ENCODE assay signal across 1 cellular context in the genomic region with DNA sequence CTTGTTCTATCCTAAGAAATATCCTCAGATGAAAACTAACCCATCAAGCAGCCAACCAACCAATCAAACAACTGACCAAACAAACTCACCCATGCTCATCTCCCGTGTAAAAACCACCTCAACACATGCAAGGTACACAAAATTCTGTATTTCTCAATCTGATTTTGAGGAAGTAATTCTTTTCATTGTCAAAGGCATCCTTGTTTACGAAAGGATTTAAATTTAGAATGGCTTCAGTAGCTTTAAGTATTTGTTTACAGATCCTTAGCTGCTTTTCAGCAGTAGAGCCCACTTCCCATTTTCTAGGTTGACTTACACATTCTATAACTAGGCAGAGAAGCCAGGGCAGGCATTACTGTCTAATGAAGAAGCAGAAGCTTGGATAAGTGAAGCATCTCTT.
TF ChIP-seq lines count a peak whose summit lies in the region.

No MANE protein-coding gene starts in this region.

TF ChIP-seq in GM12878, 131 proteins besides CTCF, POLR2A, EP300 and RAD21 (continued from another document):
- TF ChIP-seq CBX3 (IDR thresholded peaks at IDR 0.05; ENCODE audit: borderline replicate concordance, low read depth) (no peak), MYC (IDR thresholded peaks at IDR 0.05; ENCODE audit: insufficient read depth, insufficient read length, insufficient replicate concordance, low read length, severe bottlenecking) (no peak), MTA2 (IDR thresholded peaks at IDR 0.05; ENCODE audit: low read depth) (peak; percentile 72), RFX5 (IDR thresholded peaks at IDR 0.05; ENCODE audit: low read depth, low read length) (no peak), SREBF2 (IDR thresholded peaks at IDR 0.05; ENCODE audit: low read length) (no peak), PAX5 (IDR thresholded peaks at IDR 0.05; ENCODE audit: borderline replicate concordance, low read depth, low read length) (peak; percentile 90), MYB (IDR thresholded peaks at IDR 0.05; ENCODE audit: borderline replicate concordance, low read depth, low read length) (no peak), MEF2B (IDR thresholded peaks at IDR 0.05; ENCODE audit: partially characterized antibody, poor library complexity, severe bottlenecking) (peak; percentile 52), ETV6 (conservative IDR thresholded peaks at IDR 0.05 in 1 of 2, IDR thresholded peaks at IDR 0.05 in 1 of 2; ENCODE audit: borderline replicate concordance in 1 of 2, low read depth in 1 of 2) (0 out of 4 replicates have a peak, but pooled peaks of 1 of the 2 experiments have one; percentile 24), NBN (IDR thresholded peaks at IDR 0.05) (no peak), DPF2 (IDR thresholded peaks at IDR 0.05) (peak; percentile 60), BCL11A (IDR thresholded peaks at IDR 0.05; ENCODE audit: low read depth, low read length) (peak; percentile 43; the same call in 1 of the 2 replicates), ZNF217 (IDR thresholded peaks at IDR 0.05) (no peak; the same call in 1 of the 2 replicates), RBBP5 (conservative IDR thresholded peaks at IDR 0.05) (no peak), IKZF1 (conservative IDR thresholded peaks at IDR 0.05) (peak; percentile 63), RUNX3 (IDR thresholded peaks at IDR 0.05; ENCODE audit: low read length) (peak; percentile 70), SMAD5 (IDR thresholded peaks at IDR 0.05; ENCODE audit: low read depth) (no peak), NR2C2 (IDR thresholded peaks at IDR 0.05; ENCODE audit: borderline replicate concordance, control insufficient read depth, insufficient read length, low read depth) (no peak), BHLHE40 (IDR thresholded peaks at IDR 0.05; ENCODE audit: borderline replicate concordance in 1 of 2, low read depth in 2 of 2, low read length in 1 of 2) (peak; percentile 59 to 71; a peak in 3 of 4 replicates), IKZF2 (IDR thresholded peaks at IDR 0.05) (peak; percentile 81 to 88), JUNB (IDR thresholded peaks at IDR 0.05) (0 out of 2 replicates have a peak, but pooled peaks have one; percentile 7), CREB1 (IDR thresholded peaks at IDR 0.05; ENCODE audit: low read depth) (no peak)
- TF ChIP-seq, protein P1, sequence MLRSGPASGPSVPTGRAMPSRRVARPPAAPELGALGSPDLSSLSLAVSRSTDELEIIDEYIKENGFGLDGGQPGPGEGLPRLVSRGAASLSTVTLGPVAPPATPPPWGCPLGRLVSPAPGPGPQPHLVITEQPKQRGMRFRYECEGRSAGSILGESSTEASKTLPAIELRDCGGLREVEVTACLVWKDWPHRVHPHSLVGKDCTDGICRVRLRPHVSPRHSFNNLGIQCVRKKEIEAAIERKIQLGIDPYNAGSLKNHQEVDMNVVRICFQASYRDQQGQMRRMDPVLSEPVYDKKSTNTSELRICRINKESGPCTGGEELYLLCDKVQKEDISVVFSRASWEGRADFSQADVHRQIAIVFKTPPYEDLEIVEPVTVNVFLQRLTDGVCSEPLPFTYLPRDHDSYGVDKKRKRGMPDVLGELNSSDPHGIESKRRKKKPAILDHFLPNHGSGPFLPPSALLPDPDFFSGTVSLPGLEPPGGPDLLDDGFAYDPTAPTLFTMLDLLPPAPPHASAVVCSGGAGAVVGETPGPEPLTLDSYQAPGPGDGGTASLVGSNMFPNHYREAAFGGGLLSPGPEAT (IDR thresholded peaks at IDR 0.05; ENCODE audit: low read depth), result peak; percentile 50; the same call in 1 of the 2 replicates
- TF ChIP-seq, protein P2, sequence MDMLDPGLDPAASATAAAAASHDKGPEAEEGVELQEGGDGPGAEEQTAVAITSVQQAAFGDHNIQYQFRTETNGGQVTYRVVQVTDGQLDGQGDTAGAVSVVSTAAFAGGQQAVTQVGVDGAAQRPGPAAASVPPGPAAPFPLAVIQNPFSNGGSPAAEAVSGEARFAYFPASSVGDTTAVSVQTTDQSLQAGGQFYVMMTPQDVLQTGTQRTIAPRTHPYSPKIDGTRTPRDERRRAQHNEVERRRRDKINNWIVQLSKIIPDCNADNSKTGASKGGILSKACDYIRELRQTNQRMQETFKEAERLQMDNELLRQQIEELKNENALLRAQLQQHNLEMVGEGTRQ (IDR thresholded peaks at IDR 0.05; ENCODE audit: borderline replicate concordance, low read depth, low read length), result no peak
- TF ChIP-seq, protein P3, sequence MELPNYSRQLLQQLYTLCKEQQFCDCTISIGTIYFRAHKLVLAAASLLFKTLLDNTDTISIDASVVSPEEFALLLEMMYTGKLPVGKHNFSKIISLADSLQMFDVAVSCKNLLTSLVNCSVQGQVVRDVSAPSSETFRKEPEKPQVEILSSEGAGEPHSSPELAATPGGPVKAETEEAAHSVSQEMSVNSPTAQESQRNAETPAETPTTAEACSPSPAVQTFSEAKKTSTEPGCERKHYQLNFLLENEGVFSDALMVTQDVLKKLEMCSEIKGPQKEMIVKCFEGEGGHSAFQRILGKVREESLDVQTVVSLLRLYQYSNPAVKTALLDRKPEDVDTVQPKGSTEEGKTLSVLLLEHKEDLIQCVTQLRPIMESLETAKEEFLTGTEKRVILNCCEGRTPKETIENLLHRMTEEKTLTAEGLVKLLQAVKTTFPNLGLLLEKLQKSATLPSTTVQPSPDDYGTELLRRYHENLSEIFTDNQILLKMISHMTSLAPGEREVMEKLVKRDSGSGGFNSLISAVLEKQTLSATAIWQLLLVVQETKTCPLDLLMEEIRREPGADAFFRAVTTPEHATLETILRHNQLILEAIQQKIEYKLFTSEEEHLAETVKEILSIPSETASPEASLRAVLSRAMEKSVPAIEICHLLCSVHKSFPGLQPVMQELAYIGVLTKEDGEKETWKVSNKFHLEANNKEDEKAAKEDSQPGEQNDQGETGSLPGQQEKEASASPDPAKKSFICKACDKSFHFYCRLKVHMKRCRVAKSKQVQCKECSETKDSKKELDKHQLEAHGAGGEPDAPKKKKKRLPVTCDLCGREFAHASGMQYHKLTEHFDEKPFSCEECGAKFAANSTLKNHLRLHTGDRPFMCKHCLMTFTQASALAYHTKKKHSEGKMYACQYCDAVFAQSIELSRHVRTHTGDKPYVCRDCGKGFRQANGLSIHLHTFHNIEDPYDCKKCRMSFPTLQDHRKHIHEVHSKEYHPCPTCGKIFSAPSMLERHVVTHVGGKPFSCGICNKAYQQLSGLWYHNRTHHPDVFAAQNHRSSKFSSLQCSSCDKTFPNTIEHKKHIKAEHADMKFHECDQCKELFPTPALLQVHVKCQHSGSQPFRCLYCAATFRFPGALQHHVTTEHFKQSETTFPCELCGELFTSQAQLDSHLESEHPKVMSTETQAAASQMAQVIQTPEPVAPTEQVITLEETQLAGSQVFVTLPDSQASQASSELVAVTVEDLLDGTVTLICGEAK (IDR thresholded peaks at IDR 0.05; ENCODE audit: borderline replicate concordance), result no peak
- TF ChIP-seq, protein P4, sequence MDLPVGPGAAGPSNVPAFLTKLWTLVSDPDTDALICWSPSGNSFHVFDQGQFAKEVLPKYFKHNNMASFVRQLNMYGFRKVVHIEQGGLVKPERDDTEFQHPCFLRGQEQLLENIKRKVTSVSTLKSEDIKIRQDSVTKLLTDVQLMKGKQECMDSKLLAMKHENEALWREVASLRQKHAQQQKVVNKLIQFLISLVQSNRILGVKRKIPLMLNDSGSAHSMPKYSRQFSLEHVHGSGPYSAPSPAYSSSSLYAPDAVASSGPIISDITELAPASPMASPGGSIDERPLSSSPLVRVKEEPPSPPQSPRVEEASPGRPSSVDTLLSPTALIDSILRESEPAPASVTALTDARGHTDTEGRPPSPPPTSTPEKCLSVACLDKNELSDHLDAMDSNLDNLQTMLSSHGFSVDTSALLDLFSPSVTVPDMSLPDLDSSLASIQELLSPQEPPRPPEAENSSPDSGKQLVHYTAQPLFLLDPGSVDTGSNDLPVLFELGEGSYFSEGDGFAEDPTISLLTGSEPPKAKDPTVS (IDR thresholded peaks at IDR 0.05; ENCODE audit: low read depth, low read length), result no peak
